ENCODE assay signal across 1 cellular context in the genomic region with DNA sequence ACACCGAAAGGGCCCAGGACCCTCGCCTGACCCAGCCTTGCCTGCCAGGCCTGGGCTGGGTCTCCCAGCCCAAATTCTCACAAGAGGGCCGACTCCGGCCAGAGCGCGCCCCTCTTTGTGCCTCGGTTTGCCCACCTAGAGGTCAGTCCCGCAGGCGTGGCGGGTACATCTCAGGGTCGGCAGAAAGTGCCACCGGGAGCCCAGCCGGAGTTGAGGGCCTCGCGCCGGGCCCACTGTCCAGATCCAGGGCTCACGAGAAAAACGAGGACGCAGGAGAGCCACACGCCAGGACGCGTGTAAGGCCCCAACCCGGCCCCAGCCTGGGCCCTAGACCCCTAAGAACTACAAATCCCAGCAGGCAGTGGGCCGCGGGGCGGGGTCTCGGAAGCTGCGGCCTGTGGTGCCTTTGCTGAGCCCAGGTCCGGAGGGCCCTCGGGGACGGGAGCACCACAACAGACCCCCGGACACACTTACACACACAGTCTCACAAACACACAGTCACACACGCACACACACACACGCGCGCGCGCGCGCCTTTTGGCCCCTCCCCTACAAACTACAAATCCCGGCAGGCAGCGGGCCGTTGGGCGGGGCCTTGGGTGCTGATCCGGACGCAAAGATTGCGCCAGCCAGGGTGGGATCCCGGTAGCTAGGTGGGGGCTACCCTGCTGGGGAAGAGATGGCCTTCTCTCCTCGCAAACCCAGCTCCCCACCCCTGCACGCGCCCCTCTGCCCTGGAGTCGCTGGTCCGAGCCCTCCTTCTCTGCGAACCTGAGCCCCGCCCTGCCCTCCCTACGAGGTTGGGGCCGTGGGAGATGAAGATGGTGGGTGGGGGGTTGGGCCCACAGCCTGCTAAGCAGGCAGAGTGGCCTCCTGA.
TF ChIP-seq lines count a peak whose summit lies in the region.

A gene (plus strand): TSS at position 583 of the 877 bp plus-strand sequence. CDS start 10,752 bp downstream, outside the sequence.

TF ChIP-seq in HepG2, 621 proteins besides CTCF, POLR2A, EP300 and RAD21 (continued from another document and continues in another):
- TF ChIP-seq, protein P1, sequence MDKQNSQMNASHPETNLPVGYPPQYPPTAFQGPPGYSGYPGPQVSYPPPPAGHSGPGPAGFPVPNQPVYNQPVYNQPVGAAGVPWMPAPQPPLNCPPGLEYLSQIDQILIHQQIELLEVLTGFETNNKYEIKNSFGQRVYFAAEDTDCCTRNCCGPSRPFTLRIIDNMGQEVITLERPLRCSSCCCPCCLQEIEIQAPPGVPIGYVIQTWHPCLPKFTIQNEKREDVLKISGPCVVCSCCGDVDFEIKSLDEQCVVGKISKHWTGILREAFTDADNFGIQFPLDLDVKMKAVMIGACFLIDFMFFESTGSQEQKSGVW (CRISPR knock-in tag; IDR thresholded peaks at IDR 0.05; ENCODE audit: borderline replicate concordance): peak; percentile 40; the same call in 1 of the 2 replicates
- TF ChIP-seq SNAPC2 (CRISPR knock-in tag; IDR thresholded peaks at IDR 0.05): peak; percentile 84; the same call in 1 of the 2 replicates
- 0 out of 2 replicates have a peak, but pooled peaks have one; percentile 80 for TF ChIP-seq ZNF605 (CRISPR knock-in tag; IDR thresholded peaks at IDR 0.05)
- peak; percentile 85 for TF ChIP-seq NFKB2 (CRISPR knock-in tag; IDR thresholded peaks at IDR 0.05; ENCODE audit: borderline replicate concordance)
- peak; percentile 78 for TF ChIP-seq ZSCAN25 (CRISPR knock-in tag; IDR thresholded peaks at IDR 0.05)
- TF ChIP-seq, protein P2, sequence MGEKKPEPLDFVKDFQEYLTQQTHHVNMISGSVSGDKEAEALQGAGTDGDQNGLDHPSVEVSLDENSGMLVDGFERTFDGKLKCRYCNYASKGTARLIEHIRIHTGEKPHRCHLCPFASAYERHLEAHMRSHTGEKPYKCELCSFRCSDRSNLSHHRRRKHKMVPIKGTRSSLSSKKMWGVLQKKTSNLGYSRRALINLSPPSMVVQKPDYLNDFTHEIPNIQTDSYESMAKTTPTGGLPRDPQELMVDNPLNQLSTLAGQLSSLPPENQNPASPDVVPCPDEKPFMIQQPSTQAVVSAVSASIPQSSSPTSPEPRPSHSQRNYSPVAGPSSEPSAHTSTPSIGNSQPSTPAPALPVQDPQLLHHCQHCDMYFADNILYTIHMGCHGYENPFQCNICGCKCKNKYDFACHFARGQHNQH (CRISPR knock-in tag; IDR thresholded peaks at IDR 0.05): peak; percentile 90
- TF ChIP-seq FOXM1 (CRISPR knock-in tag; IDR thresholded peaks at IDR 0.05): no peak
- TF ChIP-seq, protein P3, sequence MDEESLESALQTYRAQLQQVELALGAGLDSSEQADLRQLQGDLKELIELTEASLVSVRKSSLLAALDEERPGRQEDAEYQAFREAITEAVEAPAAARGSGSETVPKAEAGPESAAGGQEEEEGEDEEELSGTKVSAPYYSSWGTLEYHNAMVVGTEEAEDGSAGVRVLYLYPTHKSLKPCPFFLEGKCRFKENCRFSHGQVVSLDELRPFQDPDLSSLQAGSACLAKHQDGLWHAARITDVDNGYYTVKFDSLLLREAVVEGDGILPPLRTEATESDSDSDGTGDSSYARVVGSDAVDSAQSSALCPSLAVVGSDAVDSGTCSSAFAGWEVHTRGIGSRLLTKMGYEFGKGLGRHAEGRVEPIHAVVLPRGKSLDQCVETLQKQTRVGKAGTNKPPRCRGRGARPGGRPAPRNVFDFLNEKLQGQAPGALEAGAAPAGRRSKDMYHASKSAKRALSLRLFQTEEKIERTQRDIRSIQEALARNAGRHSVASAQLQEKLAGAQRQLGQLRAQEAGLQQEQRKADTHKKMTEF (CRISPR knock-in tag; IDR thresholded peaks at IDR 0.05): peak; percentile 89
- no peak for TF ChIP-seq STAT5B (CRISPR knock-in tag; IDR thresholded peaks at IDR 0.05)
- peak; percentile 84 for TF ChIP-seq HNRNPLL (IDR thresholded peaks at IDR 0.05; ENCODE audit: low read depth, low read length, poor library complexity, severe bottlenecking)
- no peak for TF ChIP-seq ZKSCAN5 (CRISPR knock-in tag; IDR thresholded peaks at IDR 0.05)
- TF ChIP-seq ZNF546 (CRISPR knock-in tag; conservative IDR thresholded peaks at IDR 0.05): peak; percentile 30; the same call in 1 of the 2 replicates
- TF ChIP-seq SAFB2 (CRISPR knock-in tag; IDR thresholded peaks at IDR 0.05; ENCODE audit: borderline replicate concordance, low read depth): no peak
- no peak for TF ChIP-seq NPAS2 (CRISPR knock-in tag; IDR thresholded peaks at IDR 0.05; ENCODE audit: borderline replicate concordance)
- TF ChIP-seq MAFG (CRISPR knock-in tag; IDR thresholded peaks at IDR 0.05): no peak
- TF ChIP-seq ZNF850 (CRISPR knock-in tag; conservative IDR thresholded peaks at IDR 0.05): no peak
- TF ChIP-seq, protein P4, sequence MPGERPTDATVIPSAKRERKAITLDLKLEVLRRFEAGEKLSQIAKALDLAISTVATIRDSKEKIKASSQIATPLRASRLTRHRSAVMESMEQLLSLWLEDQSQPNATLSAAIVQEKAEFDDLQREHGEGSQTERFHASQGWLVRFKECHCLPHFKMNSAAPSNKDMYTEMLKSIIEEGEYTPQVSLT (CRISPR knock-in tag; IDR thresholded peaks at IDR 0.05; ENCODE audit: borderline replicate concordance, low read depth): no peak
- TF ChIP-seq ZNF232 (CRISPR knock-in tag; IDR thresholded peaks at IDR 0.05; ENCODE audit: borderline replicate concordance): peak; percentile 72; the same call in 1 of the 2 replicates
- peak; percentile 83; the same call in 1 of the 2 replicates for TF ChIP-seq SMYD3 (CRISPR knock-in tag; IDR thresholded peaks at IDR 0.05)
- no peak for TF ChIP-seq ZNF891 (CRISPR knock-in tag; IDR thresholded peaks at IDR 0.05)
- TF ChIP-seq MED8 (CRISPR knock-in tag; IDR thresholded peaks at IDR 0.05; ENCODE audit: insufficient replicate concordance): peak; percentile 22
- TF ChIP-seq, protein P5, sequence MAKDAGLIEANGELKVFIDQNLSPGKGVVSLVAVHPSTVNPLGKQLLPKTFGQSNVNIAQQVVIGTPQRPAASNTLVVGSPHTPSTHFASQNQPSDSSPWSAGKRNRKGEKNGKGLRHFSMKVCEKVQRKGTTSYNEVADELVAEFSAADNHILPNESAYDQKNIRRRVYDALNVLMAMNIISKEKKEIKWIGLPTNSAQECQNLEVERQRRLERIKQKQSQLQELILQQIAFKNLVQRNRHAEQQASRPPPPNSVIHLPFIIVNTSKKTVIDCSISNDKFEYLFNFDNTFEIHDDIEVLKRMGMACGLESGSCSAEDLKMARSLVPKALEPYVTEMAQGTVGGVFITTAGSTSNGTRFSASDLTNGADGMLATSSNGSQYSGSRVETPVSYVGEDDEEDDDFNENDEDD (CRISPR knock-in tag; IDR thresholded peaks at IDR 0.05; ENCODE audit: borderline replicate concordance): peak; percentile 56; the same call in 1 of the 2 replicates
- TF ChIP-seq NR2F6 (IDR thresholded peaks at IDR 0.05): no peak
- TF ChIP-seq NR2F6 (CRISPR knock-in tag; IDR thresholded peaks at IDR 0.05): no peak; the same call in none of the 2 replicates
- TF ChIP-seq, protein P6, sequence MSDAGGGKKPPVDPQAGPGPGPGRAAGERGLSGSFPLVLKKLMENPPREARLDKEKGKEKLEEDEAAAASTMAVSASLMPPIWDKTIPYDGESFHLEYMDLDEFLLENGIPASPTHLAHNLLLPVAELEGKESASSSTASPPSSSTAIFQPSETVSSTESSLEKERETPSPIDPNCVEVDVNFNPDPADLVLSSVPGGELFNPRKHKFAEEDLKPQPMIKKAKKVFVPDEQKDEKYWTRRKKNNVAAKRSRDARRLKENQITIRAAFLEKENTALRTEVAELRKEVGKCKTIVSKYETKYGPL (CRISPR knock-in tag; IDR thresholded peaks at IDR 0.05): peak; percentile 22; the same call in 1 of the 2 replicates
- TF ChIP-seq, protein P7, sequence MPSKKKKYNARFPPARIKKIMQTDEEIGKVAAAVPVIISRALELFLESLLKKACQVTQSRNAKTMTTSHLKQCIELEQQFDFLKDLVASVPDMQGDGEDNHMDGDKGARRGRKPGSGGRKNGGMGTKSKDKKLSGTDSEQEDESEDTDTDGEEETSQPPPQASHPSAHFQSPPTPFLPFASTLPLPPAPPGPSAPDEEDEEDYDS (CRISPR knock-in tag; IDR thresholded peaks at IDR 0.05): no peak; the same call in none of the 2 replicates
- TF ChIP-seq KLF6 (CRISPR knock-in tag; IDR thresholded peaks at IDR 0.05): peak; percentile 22; the same call in 1 of the 2 replicates
- TF ChIP-seq, protein P8, sequence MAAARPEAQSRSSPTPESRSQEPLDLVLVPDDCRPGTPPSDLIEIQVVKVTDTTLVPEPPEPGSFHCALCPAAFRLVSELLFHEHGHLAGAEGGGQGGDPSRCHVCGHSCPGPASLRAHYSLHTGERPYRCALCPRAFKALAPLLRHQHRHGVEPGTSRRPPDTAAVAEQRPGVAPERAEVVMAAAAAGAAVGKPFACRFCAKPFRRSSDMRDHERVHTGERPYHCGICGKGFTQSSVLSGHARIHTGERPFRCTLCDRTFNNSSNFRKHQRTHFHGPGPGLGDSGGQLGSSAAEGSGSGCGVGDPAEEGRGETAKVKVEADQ (CRISPR knock-in tag; IDR thresholded peaks at IDR 0.05; ENCODE audit: borderline replicate concordance): no peak
- no peak; the same call in 1 of the 2 replicates for TF ChIP-seq FOXA3 (CRISPR knock-in tag; IDR thresholded peaks at IDR 0.05)
- TF ChIP-seq TOPORS (CRISPR knock-in tag; IDR thresholded peaks at IDR 0.05): peak; percentile 79; the same call in 1 of the 2 replicates
- peak; percentile 93 for TF ChIP-seq IRF2 (CRISPR knock-in tag; IDR thresholded peaks at IDR 0.05)
- TF ChIP-seq, protein P9, sequence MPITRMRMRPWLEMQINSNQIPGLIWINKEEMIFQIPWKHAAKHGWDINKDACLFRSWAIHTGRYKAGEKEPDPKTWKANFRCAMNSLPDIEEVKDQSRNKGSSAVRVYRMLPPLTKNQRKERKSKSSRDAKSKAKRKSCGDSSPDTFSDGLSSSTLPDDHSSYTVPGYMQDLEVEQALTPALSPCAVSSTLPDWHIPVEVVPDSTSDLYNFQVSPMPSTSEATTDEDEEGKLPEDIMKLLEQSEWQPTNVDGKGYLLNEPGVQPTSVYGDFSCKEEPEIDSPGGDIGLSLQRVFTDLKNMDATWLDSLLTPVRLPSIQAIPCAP (CRISPR knock-in tag; IDR thresholded peaks at IDR 0.05; ENCODE audit: low read depth): no peak
- no peak for TF ChIP-seq ATF1 (CRISPR knock-in tag; IDR thresholded peaks at IDR 0.05)
- TF ChIP-seq, protein P10, sequence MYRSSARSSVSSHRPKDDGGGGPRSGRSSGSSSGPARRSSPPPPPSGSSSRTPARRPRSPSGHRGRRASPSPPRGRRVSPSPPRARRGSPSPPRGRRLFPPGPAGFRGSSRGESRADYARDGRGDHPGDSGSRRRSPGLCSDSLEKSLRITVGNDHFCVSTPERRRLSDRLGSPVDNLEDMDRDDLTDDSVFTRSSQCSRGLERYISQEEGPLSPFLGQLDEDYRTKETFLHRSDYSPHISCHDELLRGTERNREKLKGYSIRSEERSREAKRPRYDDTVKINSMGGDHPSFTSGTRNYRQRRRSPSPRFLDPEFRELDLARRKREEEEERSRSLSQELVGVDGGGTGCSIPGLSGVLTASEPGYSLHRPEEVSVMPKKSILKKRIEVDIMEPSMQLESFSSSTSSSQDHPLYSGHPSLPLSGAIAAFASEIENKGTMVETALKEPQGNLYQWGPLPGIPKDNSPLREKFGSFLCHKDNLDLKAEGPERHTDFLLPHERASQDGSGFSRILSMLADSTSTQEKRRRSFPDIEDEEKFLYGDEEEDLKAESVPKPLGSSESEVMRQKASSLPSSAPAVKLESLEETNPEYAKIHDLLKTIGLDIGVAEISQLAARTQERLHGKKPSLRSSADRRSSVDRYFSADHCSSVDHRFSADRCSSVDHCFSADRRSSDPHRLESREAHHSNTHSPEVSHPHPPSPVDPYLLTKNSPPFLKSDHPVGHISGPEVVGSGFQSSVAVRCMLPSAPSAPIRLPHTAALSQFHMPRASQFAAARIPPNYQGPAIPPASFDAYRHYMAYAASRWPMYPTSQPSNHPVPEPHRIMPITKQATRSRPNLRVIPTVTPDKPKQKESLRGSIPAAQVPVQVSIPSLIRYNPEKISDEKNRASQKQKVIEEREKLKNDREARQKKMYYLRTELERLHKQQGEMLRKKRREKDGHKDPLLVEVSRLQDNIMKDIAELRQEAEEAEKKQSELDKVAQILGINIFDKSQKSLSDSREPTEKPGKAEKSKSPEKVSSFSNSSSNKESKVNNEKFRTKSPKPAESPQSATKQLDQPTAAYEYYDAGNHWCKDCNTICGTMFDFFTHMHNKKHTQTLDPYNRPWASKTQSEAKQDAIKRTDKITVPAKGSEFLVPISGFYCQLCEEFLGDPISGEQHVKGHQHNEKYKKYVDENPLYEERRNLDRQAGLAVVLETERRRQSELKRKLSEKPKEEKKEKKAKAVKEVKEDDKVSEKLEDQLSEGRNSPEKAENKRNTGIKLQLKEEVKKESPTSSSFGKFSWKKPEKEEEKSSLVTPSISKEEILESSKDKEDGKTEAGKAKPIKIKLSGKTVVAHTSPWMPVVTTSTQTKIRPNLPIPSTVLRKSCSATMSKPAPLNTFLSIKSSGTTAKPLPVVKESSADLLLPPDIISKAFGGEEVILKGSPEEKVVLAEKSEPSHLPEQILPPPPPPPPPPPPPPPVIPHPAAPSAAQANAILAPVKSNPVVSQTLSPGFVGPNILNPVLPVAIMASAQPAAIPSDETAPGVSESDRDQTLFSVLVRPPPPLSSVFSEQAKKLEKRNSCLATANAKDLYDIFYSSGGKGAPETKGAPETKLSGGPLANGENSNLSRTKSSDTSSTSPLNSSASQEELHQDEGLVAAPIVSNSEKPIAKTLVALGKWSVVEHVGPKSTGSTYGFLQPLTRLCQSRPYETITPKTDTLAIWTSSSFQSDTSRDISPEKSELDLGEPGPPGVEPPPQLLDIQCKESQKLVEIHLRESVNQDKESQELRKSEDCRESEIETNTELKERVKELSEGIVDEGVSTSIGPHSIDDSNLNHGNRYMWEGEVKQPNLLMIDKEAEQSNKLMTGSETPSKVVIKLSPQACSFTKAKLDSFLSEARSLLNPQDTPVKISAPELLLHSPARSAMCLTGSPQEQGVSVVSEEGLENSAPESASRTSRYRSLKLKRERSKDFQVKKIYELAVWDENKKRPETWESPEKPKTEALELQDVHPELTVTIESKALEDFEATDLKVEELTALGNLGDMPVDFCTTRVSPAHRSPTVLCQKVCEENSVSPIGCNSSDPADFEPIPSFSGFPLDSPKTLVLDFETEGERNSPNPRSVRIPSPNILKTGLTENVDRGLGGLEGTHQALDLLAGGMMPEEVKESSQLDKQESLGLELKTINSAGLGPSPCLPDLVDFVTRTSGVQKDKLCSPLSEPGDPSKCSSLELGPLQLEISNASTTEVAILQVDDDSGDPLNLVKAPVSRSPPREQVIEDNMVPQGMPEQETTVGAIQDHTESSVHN (CRISPR knock-in tag; IDR thresholded peaks at IDR 0.05): no peak; the same call in 1 of the 2 replicates
- no peak; the same call in 1 of the 2 replicates for TF ChIP-seq MTF1 (CRISPR knock-in tag; IDR thresholded peaks at IDR 0.05)
